Comparison of ENCODE assay signal across 16 cellular contexts in the genomic region with DNA sequence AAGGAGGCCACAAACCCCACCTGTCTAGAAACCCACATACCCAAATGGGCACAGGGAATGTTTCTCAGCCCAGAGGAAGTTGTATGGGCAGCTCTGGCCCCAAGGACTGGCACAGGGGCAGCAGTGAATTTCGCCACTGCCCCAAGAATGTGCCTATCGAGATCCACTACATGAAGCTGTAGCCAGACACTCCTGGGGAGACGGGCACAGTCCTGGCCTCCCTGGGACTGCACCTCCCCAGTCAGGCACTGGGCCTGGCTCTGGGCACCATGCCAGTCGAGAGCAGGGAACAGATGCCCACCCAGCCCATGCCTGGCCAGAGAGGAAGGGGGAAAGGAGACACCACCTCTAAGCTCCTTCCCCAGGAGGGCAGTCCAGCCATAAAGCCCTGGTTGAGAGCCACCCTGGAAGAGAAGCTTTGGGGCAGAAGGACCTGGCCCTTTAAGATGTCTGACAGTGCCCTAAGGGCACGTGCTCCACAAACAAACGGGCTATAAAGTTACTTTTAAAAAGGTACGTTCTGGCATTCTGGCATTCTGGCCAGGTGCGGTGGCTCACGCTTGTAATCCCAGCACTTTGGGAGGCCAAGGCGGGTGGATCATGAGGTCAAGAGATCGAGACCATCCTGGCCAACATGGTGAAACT. TPM values are rescaled to one million over a fixed set of nuclear protein-coding genes. Genes with fewer than 3 reads are reported as not detected.
DNase-seq lines count a peak whose midpoint lies in the region; TF ChIP-seq lines count a peak whose summit lies in the region.
"Had no signal": no experiment of that assay in that cellular context is flagged by ENCODE, and none has a peak within 500 bp of the region (broad histone marks: within the 10 kb centered on the region; RNA-seq: fewer than 3 reads in every experiment).

No MANE protein-coding gene starts in this region.

- no peaks in the 10 kb centered on the region for H3K9me3 Mint-ChIP-seq in activated naive CD4-positive, alpha-beta T cell treated with anti-CD3 and anti-CD28 coated beads, Interleukin-2, amount 10 ng/mL, durations not matched to agents 7 days and 5 days
- H3K9me3 Mint-ChIP-seq: activated naive CD4-positive, alpha-beta T cell treated with anti-CD3 and anti-CD28 coated beads, Interleukin-2, amount 50 U/mL, for 72 hours; central memory CD8-positive, alpha-beta T cell had no signal

- H2AFZ ChIP-seq in osteoblast (ENCODE audit: low read length), result no peak overlapping the region

- peak overlapping the region; percentile 64 for H3K4me2 ChIP-seq in osteoblast (ENCODE audit: insufficient read depth, low read length)

- H3K4me1 Mint-ChIP-seq in activated naive CD4-positive, alpha-beta T cell treated with anti-CD3 and anti-CD28 coated beads, Interleukin-2, amount 10 ng/mL, durations not matched to agents 7 days and 5 days, result no peaks in the 10 kb centered on the region
- H3K4me1 Mint-ChIP-seq: central memory CD8-positive, alpha-beta T cell had no signal

- H3K27ac ChIP-seq in cardiac muscle cell (peak overlapping the region; percentile 83), osteoblast (ENCODE audit: low read depth, low read length) (peak overlapping the region; percentile 89), vagina (peak overlapping the region; percentile 73)
- H3K27ac ChIP-seq: epithelial cell of prostate, lower lobe of right lung had no signal

- H3K27me3 ChIP-seq in cardiac muscle cell, result no peaks in the 10 kb centered on the region
- H3K27me3 ChIP-seq in osteoblast (ENCODE audit: insufficient read depth, low read length), result no peaks in the 10 kb centered on the region
- no peaks in the 10 kb centered on the region for H3K27me3 ChIP-seq in vagina

- TF ChIP-seq POLR2A in vagina (IDR thresholded peaks at IDR 0.05), result no peak

- H3K4me3 ChIP-seq in cardiac muscle cell, result no peak overlapping the region
- no peak overlapping the region for H3K4me3 ChIP-seq in osteoblast (ENCODE audit: insufficient read depth, low read length)
- H3K4me3 ChIP-seq in vagina, result no peak overlapping the region
- H3K4me3 ChIP-seq: lower lobe of right lung had no signal

- no peak overlapping the region for H3K27ac Mint-ChIP-seq in activated naive CD4-positive, alpha-beta T cell treated with anti-CD3 and anti-CD28 coated beads, Interleukin-2, amount 10 ng/mL, durations not matched to agents 7 days and 5 days
- H3K27ac Mint-ChIP-seq: activated naive CD4-positive, alpha-beta T cell treated with anti-CD3 and anti-CD28 coated beads, Interleukin-2, amount 50 U/mL, for 72 hours had no signal

- peak; percentile 42 for DNase-seq in DMS 273 (lab: John Stamatoyannopoulos, UW; ENCODE audit: unreplicated experiment)
- DNase-seq in DMS 273 treated with DMSO at 0.1 percent for 48 hours (lab: John Stamatoyannopoulos, UW), result no peak
- DNase-seq in cardiac muscle cell (ENCODE audit: low read depth in 1 of 2, low spot score in 1 of 2), result no peak
- peak; percentile 88 for DNase-seq in osteoblast (ENCODE audit: insufficient read length, low spot score, missing footprints)
- DNase-seq in vagina (ENCODE audit: extremely low spot score in 2 of 2), result no peak
- DNase-seq in stimulated activated CD8-positive, alpha-beta memory T cell treated with anti-CD3 and anti-CD28 coated beads, Interleukin-4, amount 100 ng/mL, for 48 hours, result no peak
- DNase-seq in activated naive CD4-positive, alpha-beta T cell treated with anti-CD3 and anti-CD28 coated beads, Interleukin-2, amount 10 ng/mL, durations not matched to agents 7 days and 5 days, result no peak
- no peak for DNase-seq in nucleus accumbens (lab: John Stamatoyannopoulos, UW)
- DNase-seq: 8988T, COR-L47, lower lobe of right lung, NCI-H1417 treated with DMSO at 0.1 percent for 48 hours had no signal

- H3K79me2 ChIP-seq in osteoblast (ENCODE audit: insufficient read depth, low read length), result peaks cover 57% of the 10 kb centered on the region

- intact Hi-C loops in vagina (cut with DNase I), result no loop called here

- H3K4me1 ChIP-seq in cardiac muscle cell (ENCODE audit: low read depth), result peaks cover 28% of the 10 kb centered on the region
- H3K4me1 ChIP-seq in osteoblast (ENCODE audit: insufficient read depth, low read length), result peaks cover 18% of the 10 kb centered on the region
- peaks cover 31% of the 10 kb centered on the region for H3K4me1 ChIP-seq in vagina

- H4K20me1 ChIP-seq in osteoblast (ENCODE audit: insufficient read depth, low read length), result peaks cover 31% of the 10 kb centered on the region

- no peak for TF ChIP-seq CTCF in cardiac muscle cell (IDR thresholded peaks at IDR 0.05; ENCODE audit: low read depth, low read length)
- TF ChIP-seq CTCF in osteoblast (IDR thresholded peaks at IDR 0.05; ENCODE audit: extremely low read depth, low read depth, low read length), result no peak
- TF ChIP-seq CTCF in vagina (IDR thresholded peaks at IDR 0.05), result no peak

- no peaks in the 10 kb centered on the region for H3K9me3 ChIP-seq in cardiac muscle cell (ENCODE audit: low read depth)
- no peaks in the 10 kb centered on the region for H3K9me3 ChIP-seq in osteoblast (ENCODE audit: low read depth, low read length)
- no peaks in the 10 kb centered on the region for H3K9me3 ChIP-seq in vagina
- H3K9me3 ChIP-seq: lower lobe of right lung had no signal

- no peak overlapping the region for H3K4me3 Mint-ChIP-seq in activated naive CD4-positive, alpha-beta T cell treated with anti-CD3 and anti-CD28 coated beads, Interleukin-2, amount 10 ng/mL, durations not matched to agents 7 days and 5 days
- H3K4me3 Mint-ChIP-seq: central memory CD8-positive, alpha-beta T cell had no signal

- H3K36me3 Mint-ChIP-seq in activated naive CD4-positive, alpha-beta T cell treated with anti-CD3 and anti-CD28 coated beads, Interleukin-2, amount 10 ng/mL, durations not matched to agents 7 days and 5 days, result no peaks in the 10 kb centered on the region
- H3K36me3 Mint-ChIP-seq: activated naive CD4-positive, alpha-beta T cell treated with anti-CD3 and anti-CD28 coated beads, Interleukin-2, amount 50 U/mL, for 72 hours had no signal

- H3K36me3 ChIP-seq in cardiac muscle cell, result peaks cover 3% of the 10 kb centered on the region
- H3K36me3 ChIP-seq in osteoblast (ENCODE audit: insufficient read depth, low read length), result peaks cover 24% of the 10 kb centered on the region
- peaks cover 0 to 13% of the 10 kb centered on the region in 2 donors for H3K36me3 ChIP-seq in vagina

- H3K27me3 Mint-ChIP-seq in activated naive CD4-positive, alpha-beta T cell treated with anti-CD3 and anti-CD28 coated beads, Interleukin-2, amount 10 ng/mL, durations not matched to agents 7 days and 5 days, result peaks cover 35% of the 10 kb centered on the region

- CTCF ChIA-PET in activated naive CD4-positive, alpha-beta T cell treated with anti-CD3 and anti-CD28 coated beads, Interleukin-2, amount 10 ng/mL, durations not matched to agents 7 days and 5 days (lab: Charles Lee), result interaction anchor here (2.5 kb wide), 1 partner anchor 14 kb away, joined by 6 read pairs; no protein-coding TSS in a partner anchor

RNA-seq across cellular contexts. Expression of gene ADCY6, which starts 8.4 kb away (rescaled TPM):
- 51.1 and 60.1 TPM in 2 replicates for total RNA-seq in cardiac muscle cell
- 38.1 and 50.3 TPM in 2 replicates for polyA plus RNA-seq in cardiac muscle cell
- 30.8 and 33.0 TPM in 2 replicates for total RNA-seq in osteoblast
- total RNA-seq in vagina, result 30.0 TPM
- total RNA-seq: OCI-LY7 had no signal

RNA-seq across cellular contexts. Expression of gene CACNB3, which starts 37.8 kb away (rescaled TPM):
- total RNA-seq in cardiac muscle cell (19.2 and 21.9 TPM in 2 replicates), osteoblast (10.9 and 15.2 TPM in 2 replicates), vagina (36.1 TPM)
- 20.0 and 23.6 TPM in 2 replicates for polyA plus RNA-seq in cardiac muscle cell

Comparison
In these comparisons a context has a peak if more than half of its experiments do, and no peak if none do; other contexts are left out.
1. DNase-seq: peak in DMS 273 (single experiment) and osteoblast (single experiment); none in DMS 273 treated with DMSO at 0.1 percent for 48 hours (single experiment), cardiac muscle cell (0 of 2), vagina (0 of 2), stimulated activated CD8-positive, alpha-beta memory T cell treated with anti-CD3 and anti-CD28 coated beads, Interleukin-4, amount 100 ng/mL, for 48 hours (single experiment), activated naive CD4-positive, alpha-beta T cell treated with anti-CD3 and anti-CD28 coated beads, Interleukin-2, amount 10 ng/mL, durations not matched to agents 7 days and 5 days (single experiment) and nucleus accumbens (0 of 56).
2. Peak in every context shown above with its lines, with median percentiles within 50 percentile points of each other: H3K27ac ChIP-seq.